Comparison of ENCODE assay signal across 14 cellular contexts in genomic region chr20:41268917-41269652, GRCh38. TPM values are rescaled to one million over a fixed set of nuclear protein-coding genes. Genes with fewer than 3 reads are reported as not detected.
DNase-seq lines count a peak whose midpoint lies in the region; ATAC-seq and TF ChIP-seq lines count a peak whose summit lies in the region.
"Had no signal": no experiment of that assay in that cellular context is flagged by ENCODE, and none has a peak within 500 bp of the region (broad histone marks: within the 10 kb centered on the region; RNA-seq: fewer than 3 reads in every experiment).

No MANE protein-coding gene starts in this region.

- H4K20me1 ChIP-seq in GM23248 (ENCODE audit: insufficient read depth), result no peaks in the 10 kb centered on the region

- H3K9me3 ChIP-seq in GM23248 (ENCODE audit: low read depth), result no peaks in the 10 kb centered on the region

- no peak overlapping the region for H3K27ac ChIP-seq in GM23248

- H3K4me1 ChIP-seq in GM23248 (ENCODE audit: insufficient read depth), result peaks cover 11% of the 10 kb centered on the region; the same call in 1 of the 2 replicates

- H2AFZ ChIP-seq in GM23248, result no peak overlapping the region

- H3K9ac ChIP-seq in GM23248, result no peak overlapping the region

- in situ Hi-C loops in GM23248 (cut with MboI), result no loop called here

- DNase-seq in GM23248 (peak; percentile 20), NCI-H446 treated with DMSO at 0.1 percent for 48 hours (lab: John Stamatoyannopoulos, UW) (peak; percentile 16), fibroblast of villous mesenchyme (ENCODE audit: low read depth) (peak; percentile 33), superior temporal gyrus (ENCODE audit: extremely low spot score) (peak; percentile 66), mesenteric fat pad (ENCODE audit: low spot score) (no peak)
- no peak for DNase-seq in stimulated activated CD4-positive, alpha-beta T cell treated with anti-CD3 and anti-CD28 coated beads, Interleukin-2, amount 100 ng/mL, for 48 hours
- DNase-seq: ACHN, COR-L47, NCI-H1092 treated with DMSO at 0.1 percent for 48 hours, NCI-H1694 treated with DMSO at 0.1 percent for 48 hours, NCI-H345, NCI-H69 had no signal

- ATAC-seq in GM18519 (IDR thresholded peaks at IDR 0.05; ENCODE audit: low FRiP score, unreplicated experiment), result no peak
- ATAC-seq: HepG2 had no signal

- peaks cover 96% of the 10 kb centered on the region for H3K79me2 ChIP-seq in GM23248 (ENCODE audit: insufficient read depth)

- H3K4me2 ChIP-seq in GM23248 (ENCODE audit: unreplicated experiment), result no peak overlapping the region

- H3K9me2 ChIP-seq in GM23248 (ENCODE audit: insufficient read depth), result no peaks in the 10 kb centered on the region; the same call in 1 of the 2 replicates

- H3K36me3 ChIP-seq in GM23248 (ENCODE audit: low read depth), result peaks cover 11% of the 10 kb centered on the region; the same call in 1 of the 2 replicates

- 48 to 55% methylated on average over 4 of the region's 4 CpGs for WGBS in GM23248 (ENCODE audit: low coverage in 1 of 2, low lambda C conversion rate in 2 of 2, missing lambda C conversion rate in 2 of 2), 2 experiments

- no peaks in the 10 kb centered on the region for H3K27me3 ChIP-seq in GM23248 (replicated peaks; ENCODE audit: insufficient read depth)

- TF ChIP-seq CTCF in fibroblast of villous mesenchyme (IDR thresholded peaks at IDR 0.05; ENCODE audit: insufficient read depth, low read depth, low read length), result no peak

- H3K4me3 ChIP-seq in GM23248 (no peak overlapping the region), fibroblast of villous mesenchyme (ENCODE audit: low read depth, low read length) (no peak overlapping the region)

- peaks cover 25% of the 10 kb centered on the region; the same call in 1 of the 2 replicates for H3F3A ChIP-seq in GM23248 (ENCODE audit: insufficient read depth)

RNA-seq across cellular contexts. Expression of gene ZHX3, which starts 48.4 kb away (rescaled TPM):
- total RNA-seq in GM23248 (2014; rRNA removed; shearing (Covaris generic)), result 37.3 and 38.5 TPM in 2 replicates
- polyA plus RNA-seq in GM23248 (2016; fragmentation: Nextera tagmentation; extraction: Ambion mirVana), result 9.8 and 11.5 TPM in 2 replicates
- 38.7 and 39.3 TPM in 2 replicates for total RNA-seq in fibroblast of villous mesenchyme
- total RNA-seq in mesenteric fat pad, result 62.5 TPM

Comparison
In these comparisons a context has a peak if more than half of its experiments do, and no peak if none do; other contexts are left out.
1. DNase-seq: peak in GM23248 (single experiment), NCI-H446 treated with DMSO at 0.1 percent for 48 hours (single experiment), fibroblast of villous mesenchyme (single experiment) and superior temporal gyrus (single experiment); none in stimulated activated CD4-positive, alpha-beta T cell treated with anti-CD3 and anti-CD28 coated beads, Interleukin-2, amount 100 ng/mL, for 48 hours (0 of 2) and mesenteric fat pad (single experiment).